ENCODE assay signal across 8 cellular contexts in genomic region chr12:219891-220352, GRCh38. TPM values are rescaled to one million over a fixed set of nuclear protein-coding genes. Genes with fewer than 3 reads are reported as not detected.
DNase-seq lines count a peak whose midpoint lies in the region; ATAC-seq and TF ChIP-seq lines count a peak whose summit lies in the region.

No MANE protein-coding gene starts in this region.

- H3K9me3 ChIP-seq in adipocyte (ENCODE audit: control insufficient read depth, low read length), result no peaks in the 10 kb centered on the region
- H3K9me3 ChIP-seq in smooth muscle cell (replicated peaks; ENCODE audit: low read depth), result no peaks in the 10 kb centered on the region

- no peak overlapping the region for H2AFZ ChIP-seq in smooth muscle cell (ENCODE audit: low read depth)

- no peaks in the 10 kb centered on the region for H3K79me2 ChIP-seq in smooth muscle cell (ENCODE audit: low read depth)

- H3K36me3 ChIP-seq in adipocyte (ENCODE audit: control insufficient read depth, insufficient read depth, low read length, severe bottlenecking) (no peaks in the 10 kb centered on the region), smooth muscle cell (ENCODE audit: low read depth) (no peaks in the 10 kb centered on the region)

- 36% methylated on average over 14 of the region's 17 CpGs for WGBS in smooth muscle cell (ENCODE audit: low lambda C conversion rate)

- no peaks in the 10 kb centered on the region for H4K20me1 ChIP-seq in smooth muscle cell (ENCODE audit: low read depth)

- peak; percentile 73 for ATAC-seq in GM18511 (IDR thresholded peaks at IDR 0.05; ENCODE audit: unreplicated experiment)
- ATAC-seq in HG03460 (IDR thresholded peaks at IDR 0.05; ENCODE audit: unreplicated experiment), result no peak

- no peaks in the 10 kb centered on the region for H3K4me1 ChIP-seq in adipocyte (ENCODE audit: control insufficient read depth, insufficient read depth, low read length)
- no peaks in the 10 kb centered on the region for H3K4me1 ChIP-seq in smooth muscle cell (ENCODE audit: low read depth)

- H3K27me3 ChIP-seq in adipocyte (replicated peaks; ENCODE audit: control insufficient read depth, insufficient read depth, low read length) (peaks cover 57% of the 10 kb centered on the region), smooth muscle cell (ENCODE audit: low read depth) (peaks cover 7% of the 10 kb centered on the region)

- H3K4me3 ChIP-seq in adipocyte (ENCODE audit: low read length) (no peak overlapping the region), smooth muscle cell (no peak overlapping the region)

- H3K9ac ChIP-seq in adipocyte (ENCODE audit: low read length), result no peak overlapping the region
- no peak overlapping the region for H3K9ac ChIP-seq in smooth muscle cell (ENCODE audit: low read depth)

- no peak overlapping the region for H3K27ac ChIP-seq in smooth muscle cell (ENCODE audit: low read depth)

- peak; percentile 76 for DNase-seq in AG08396 (ENCODE audit: low spot score)
- DNase-seq in LHCN-M2 (ENCODE audit: low read depth), result peak; percentile 31
- peak; percentile 82 for DNase-seq in SIG-M5 treated with dmso at 0.1 percent for 504 hours (lab: John Stamatoyannopoulos, UW; ENCODE audit: unreplicated experiment)
- peak; percentile 46 for DNase-seq in adipocyte (ENCODE audit: low read depth)
- DNase-seq in iPS DF 4.7 (ENCODE audit: extremely low read depth, low spot score), result peak; percentile 76
- DNase-seq in smooth muscle cell (lab: John Stamatoyannopoulos, UW; ENCODE audit: unreplicated experiment), result peak; percentile 38

- no peak overlapping the region for H3K4me2 ChIP-seq in smooth muscle cell

- TF ChIP-seq CTCF in smooth muscle cell (IDR thresholded peaks at IDR 0.05; ENCODE audit: borderline replicate concordance, insufficient read depth, poor library complexity, severe bottlenecking), result peak; percentile 75

- H3F3A ChIP-seq in smooth muscle cell (ENCODE audit: low read depth), result no peaks in the 10 kb centered on the region

RNA-seq across cellular contexts. Expression of gene SLC6A12, which starts 6.0 kb away (rescaled TPM):
- total RNA-seq in LHCN-M2 (2014; rRNA removed), result not detected in 2 replicates
- polyA plus RNA-seq in LHCN-M2 (2012), result not detected
- total RNA-seq in smooth muscle cell, result 0.22 and 1.7 TPM in 2 replicates
- polyA plus RNA-seq in smooth muscle cell, result 1.1 TPM in 1 of 2 replicates, not detected in the other

RNA-seq across cellular contexts. Expression of gene SLC6A13, which starts 42.7 kb away (rescaled TPM):
- total RNA-seq in LHCN-M2 (2014; rRNA removed), result 0.11 TPM in 1 of 2 replicates, not detected in the other
- polyA plus RNA-seq in LHCN-M2 (2012), result 0.16 TPM
- total RNA-seq in smooth muscle cell, result 0.45 and 1.2 TPM in 2 replicates
- polyA plus RNA-seq in smooth muscle cell, result 0.39 and 0.66 TPM in 2 replicates

Comparison
In these comparisons a context has a peak if more than half of its experiments do, and no peak if none do; other contexts are left out.
1. DNase-seq: peak in every context shown above with its lines; median percentile 82 in SIG-M5 treated with dmso at 0.1 percent for 504 hours; 76 in AG08396; 76 in iPS DF 4.7; 46 in adipocyte; 38 in smooth muscle cell; 31 in LHCN-M2.